ENCODE assay signal across 15 cellular contexts in genomic region chr11:121964591-121964990, GRCh38.
A peak's percentile ranks its signal among the peaks of the same experiment; 100 is the strongest.
DNase-seq lines count a peak whose midpoint lies in the region; ATAC-seq, FAIRE-seq and TF ChIP-seq lines count a peak whose summit lies in the region.
"Had no signal": no experiment of that assay in that cellular context is flagged by ENCODE, and none has a peak within 500 bp of the region (broad histone marks: within the 10 kb centered on the region; RNA-seq: fewer than 3 reads in every experiment).

No MANE protein-coding gene starts in this region.

- no peak overlapping the region for H3K4me3 ChIP-seq in DND-41 (ENCODE audit: low read depth in 1 of 2, low read length in 2 of 2)
- no peak overlapping the region for H3K4me3 ChIP-seq in endothelial cell of umbilical vein (replicated peaks in 1 of 3; ENCODE audit: insufficient read depth in 1 of 3, low read depth in 1 of 3, low read length in 3 of 3)
- H3K4me3 ChIP-seq: uterus had no signal

- H3K4me2 ChIP-seq in DND-41 (ENCODE audit: insufficient read depth, low read length) (no peak overlapping the region), endothelial cell of umbilical vein (ENCODE audit: insufficient read depth, low read length) (no peak overlapping the region)

- CTCF ChIA-PET in endothelial cell of umbilical vein (lab: Charles Lee), result no interaction called here

- no peak for TF ChIP-seq POLR2A in endothelial cell of umbilical vein (IDR thresholded peaks at IDR 0.05; ENCODE audit: low read depth, low read length)

- H3K9me3 ChIP-seq in DND-41 (ENCODE audit: insufficient read depth, low read length, severe bottlenecking) (no peaks in the 10 kb centered on the region), endothelial cell of umbilical vein (replicated peaks; ENCODE audit: control insufficient read depth, insufficient read depth, low read length) (no peaks in the 10 kb centered on the region)
- H3K9me3 ChIP-seq: uterus had no signal

- TF ChIP-seq CTCF in DND-41 (IDR thresholded peaks at IDR 0.05; ENCODE audit: borderline replicate concordance, extremely low read depth, low read length, poor library complexity, severe bottlenecking), result no peak
- no peak for TF ChIP-seq CTCF in endothelial cell of umbilical vein (IDR thresholded peaks at IDR 0.05; ENCODE audit: extremely low read depth in 1 of 2, insufficient read depth in 1 of 2, low read depth in 1 of 2, low read length in 2 of 2)
- no peak for TF ChIP-seq CTCF in GM13977 (IDR thresholded peaks at IDR 0.05; ENCODE audit: extremely low read depth, insufficient read depth, missing control alignments)

- no peaks in the 10 kb centered on the region for H4K20me1 ChIP-seq in DND-41 (ENCODE audit: insufficient read depth, low read length)
- no peaks in the 10 kb centered on the region for H4K20me1 ChIP-seq in endothelial cell of umbilical vein (replicated peaks; ENCODE audit: control insufficient read depth, extremely low read depth, insufficient read depth, low read length)

- intact Hi-C loops in endothelial cell of umbilical vein (cut with micrococcal nuclease), result loop anchor here (2.0 kb wide), 1 partner anchor 308 kb away; no protein-coding TSS in a partner anchor

- H3K36me3 ChIP-seq in DND-41 (ENCODE audit: insufficient read depth, low read length) (no peaks in the 10 kb centered on the region), endothelial cell of umbilical vein (ENCODE audit: control insufficient read depth in 2 of 2, extremely low read depth in 1 of 2, insufficient read depth in 2 of 2, low read length in 2 of 2) (no peaks in the 10 kb centered on the region)
- H3K36me3 ChIP-seq: uterus had no signal

- peak; percentile 65 for FAIRE-seq in endothelial cell of umbilical vein (lab: Jason Lieb, UNC)

- dilution Hi-C loops in endothelial cell of umbilical vein (cut with MboI; ENCODE audit: extremely low pct_ligation_motif_present, low sequenced_read_pairs), result no loop called here

- H3K9me1 ChIP-seq in endothelial cell of umbilical vein (replicated peaks; ENCODE audit: control insufficient read depth, extremely low read depth, insufficient read depth, low read length), result no peaks in the 10 kb centered on the region

- H3K27ac ChIP-seq in DND-41 (ENCODE audit: low read length) (no peak overlapping the region), endothelial cell of umbilical vein (ENCODE audit: insufficient read depth, low read depth, low read length) (no peak overlapping the region)
- H3K27ac ChIP-seq: uterus had no signal

- H3K4me1 ChIP-seq in DND-41 (ENCODE audit: insufficient read depth, low read length) (peaks cover 6% of the 10 kb centered on the region; the same call in 1 of the 2 replicates), endothelial cell of umbilical vein (ENCODE audit: control insufficient read depth, extremely low read depth, insufficient read depth, low read length) (peaks cover 9% of the 10 kb centered on the region)
- H3K4me1 ChIP-seq: uterus had no signal

- peak; percentile 69; the same call in 2 of the 3 replicates for ATAC-seq in DND-41 (ENCODE audit: insufficient read depth, low read depth)
- ATAC-seq: sciatic nerve had no signal

- H3K79me2 ChIP-seq in DND-41 (ENCODE audit: insufficient read depth, low read length) (no peaks in the 10 kb centered on the region), endothelial cell of umbilical vein (ENCODE audit: control insufficient read depth, insufficient read depth, low read length) (no peaks in the 10 kb centered on the region)

- no TSS peak for BruUV-seq in endothelial cell of umbilical vein (replicated peaks; lab: Mats Ljungman, UMichigan)

- H2AFZ ChIP-seq in DND-41 (ENCODE audit: low read depth, low read length), result no peak overlapping the region
- no peak overlapping the region for H2AFZ ChIP-seq in endothelial cell of umbilical vein (ENCODE audit: low read depth, low read length)

- DNase-seq in DND-41 (peak; percentile 31), NCI-H2227 treated with DMSO at 0.1 percent for 48 hours (lab: John Stamatoyannopoulos, UW) (peak; percentile 37), endothelial cell of umbilical vein (ENCODE audit: low read depth, low spot score) (peak; percentile 15), non-pigmented ciliary epithelial cell (ENCODE audit: low read depth) (peak; percentile 40), midbrain (lab: John Stamatoyannopoulos, UW) (no peak), GM13977 (ENCODE audit: low spot score) (no peak)
- DNase-seq in stimulated activated naive CD4-positive, alpha-beta T cell treated with Interleukin-2 at 50 U/mL for 16 hours (lab: John Stamatoyannopoulos, UW), result no peak
- DNase-seq in effector CD8-positive, alpha-beta T cell (lab: John Stamatoyannopoulos, UW), result no peak
- DNase-seq: activated CD4-positive, CD25-positive, alpha-beta regulatory T cell; cortex of kidney; NCI-H1048; NCI-H526; SHP77 treated with DMSO at 0.1 percent for 48 hours; uterus had no signal

- H3K9ac ChIP-seq in DND-41 (ENCODE audit: low read depth, low read length) (no peak overlapping the region), endothelial cell of umbilical vein (replicated peaks; ENCODE audit: extremely low read depth, insufficient read depth, low read length) (no peak overlapping the region)

- POLR2A ChIA-PET in endothelial cell of umbilical vein (lab: Charles Lee), result no interaction called here

- H3K27me3 ChIP-seq in DND-41 (ENCODE audit: insufficient read depth, low read length, poor library complexity) (peaks cover 4% of the 10 kb centered on the region), endothelial cell of umbilical vein (ENCODE audit: control insufficient read depth in 2 of 2, insufficient read depth in 2 of 2, low read length in 2 of 2) (peaks cover 2% of the 10 kb centered on the region in 2 experiments)
- H3K27me3 ChIP-seq: uterus had no signal

- in situ Hi-C loops in GM13977 (cut with MboI; ENCODE audit: low pct_unique_long_range_greater_than_20kb, low sequenced_read_pairs, unreplicated experiment), result no loop called here

TF ChIP-seq in endothelial cell of umbilical vein, 7 proteins besides CTCF, POLR2A, EP300 and RAD21:
- TF ChIP-seq MYC (IDR thresholded peaks at IDR 0.05; ENCODE audit: low read depth, low read length) (no peak), MAX (IDR thresholded peaks at IDR 0.05; ENCODE audit: insufficient read depth, insufficient read length) (no peak), FOS (IDR thresholded peaks at IDR 0.05; ENCODE audit: borderline replicate concordance, insufficient read depth, low read length) (peak; percentile 12), GATA2 (IDR thresholded peaks at IDR 0.05; ENCODE audit: insufficient read depth, insufficient read length, low read depth, low read length) (peak; percentile 18), JUN (IDR thresholded peaks at IDR 0.05; ENCODE audit: borderline replicate concordance, insufficient read depth, insufficient read length, low read depth) (no peak), EZH2 (IDR thresholded peaks at IDR 0.05; ENCODE audit: borderline replicate concordance, low read depth, low read length, severe bottlenecking) (no peak), POLR2AphosphoS5 (IDR thresholded peaks at IDR 0.05; ENCODE audit: insufficient read depth, low read depth, low read length) (no peak)

Comparison
In these comparisons a context has a peak if more than half of its experiments do, and no peak if none do; other contexts are left out.
1. DNase-seq: peak in DND-41 (single experiment), NCI-H2227 treated with DMSO at 0.1 percent for 48 hours (single experiment), endothelial cell of umbilical vein (single experiment) and non-pigmented ciliary epithelial cell (single experiment); none in stimulated activated naive CD4-positive, alpha-beta T cell treated with Interleukin-2 at 50 U/mL for 16 hours (single experiment), effector CD8-positive, alpha-beta T cell (single experiment), midbrain (single experiment) and GM13977 (single experiment).